In genomic region chr12:9925746-9926393, GRCh38 we compare ENCODE assay signal across 8 cellular contexts. TPM values are rescaled to one million over a fixed set of nuclear protein-coding genes. Genes with fewer than 3 reads are reported as not detected.
A peak's percentile ranks its signal among the peaks of the same experiment; 100 is the strongest.
DNase-seq lines count a peak whose midpoint lies in the region; ATAC-seq, FAIRE-seq and TF ChIP-seq lines count a peak whose summit lies in the region.

No MANE protein-coding gene starts in this region.

- H3K36me3 Mint-ChIP-seq in Calu3 (ENCODE audit: insufficient read depth, unreplicated experiment): no peaks in the 10 kb centered on the region
- H3K36me3 Mint-ChIP-seq in T-helper 2 cell treated with Interferon-gamma antibody and Interleukin-4, amounts not matched to agents 5 μg/mL and 100 μg/mL, for 36 hours (ENCODE audit: low read depth): peaks cover 1% of the 10 kb centered on the region

- H4K20me1 ChIP-seq in endothelial cell of umbilical vein (replicated peaks; ENCODE audit: control insufficient read depth, extremely low read depth, insufficient read depth, low read length): no peaks in the 10 kb centered on the region

- peak; percentile 34 for ATAC-seq in mucosa of descending colon

- TF ChIP-seq CTCF in Calu3 (IDR thresholded peaks at IDR 0.05; ENCODE audit: unreplicated experiment) (peak; percentile 13), endothelial cell of umbilical vein (IDR thresholded peaks at IDR 0.05; ENCODE audit: extremely low read depth in 1 of 2, insufficient read depth in 1 of 2, low read depth in 1 of 2, low read length in 2 of 2) (peak; percentile 31 to 39), mucosa of descending colon (IDR thresholded peaks at IDR 0.05) (no peak)

- H2AFZ ChIP-seq in endothelial cell of umbilical vein (ENCODE audit: low read depth, low read length): peak overlapping the region; percentile 53

- H3K9me1 ChIP-seq in endothelial cell of umbilical vein (replicated peaks; ENCODE audit: control insufficient read depth, extremely low read depth, insufficient read depth, low read length): no peaks in the 10 kb centered on the region

- POLR2A ChIA-PET in HEK293T (lab: Yijun Ruan, JAX): no interaction called here
- POLR2A ChIA-PET in endothelial cell of umbilical vein (lab: Charles Lee): no interaction called here

- no peaks in the 10 kb centered on the region for H3K9me3 ChIP-seq in endothelial cell of umbilical vein (replicated peaks; ENCODE audit: control insufficient read depth, insufficient read depth, low read length)
- H3K9me3 ChIP-seq in mucosa of descending colon: no peaks in the 10 kb centered on the region

- no peak overlapping the region for H3K4me2 ChIP-seq in endothelial cell of umbilical vein (ENCODE audit: insufficient read depth, low read length)

- no peaks in the 10 kb centered on the region for H3K36me3 ChIP-seq in endothelial cell of umbilical vein (ENCODE audit: control insufficient read depth in 2 of 2, extremely low read depth in 1 of 2, insufficient read depth in 2 of 2, low read length in 2 of 2)
- H3K36me3 ChIP-seq in mucosa of descending colon (ENCODE audit: low read depth): no peaks in the 10 kb centered on the region

- H3K4me1 ChIP-seq in endothelial cell of umbilical vein (ENCODE audit: control insufficient read depth, extremely low read depth, insufficient read depth, low read length) (no peaks in the 10 kb centered on the region), mucosa of descending colon (ENCODE audit: low read depth) (no peaks in the 10 kb centered on the region)

- H3K4me3 ChIP-seq in endothelial cell of umbilical vein (replicated peaks in 1 of 3; ENCODE audit: insufficient read depth in 1 of 3, low read depth in 1 of 3, low read length in 3 of 3): no peak overlapping the region
- no peak overlapping the region for H3K4me3 ChIP-seq in mucosa of descending colon

- H3K27me3 Mint-ChIP-seq in Calu3 (ENCODE audit: unreplicated experiment): peaks cover 4% of the 10 kb centered on the region
- H3K27me3 Mint-ChIP-seq in T-helper 2 cell treated with Interferon-gamma antibody and Interleukin-4, amounts not matched to agents 5 μg/mL and 100 μg/mL, for 36 hours (ENCODE audit: low read depth): peaks cover 17% of the 10 kb centered on the region

- H3K79me2 ChIP-seq in endothelial cell of umbilical vein (ENCODE audit: control insufficient read depth, insufficient read depth, low read length): no peaks in the 10 kb centered on the region

- H3K27ac Mint-ChIP-seq in Calu3 (ENCODE audit: unreplicated experiment): no peak overlapping the region
- H3K27ac Mint-ChIP-seq in T-helper 2 cell treated with Interferon-gamma antibody and Interleukin-4, amounts not matched to agents 5 μg/mL and 100 μg/mL, for 36 hours: no peak overlapping the region

- H3K9ac ChIP-seq in endothelial cell of umbilical vein (replicated peaks; ENCODE audit: extremely low read depth, insufficient read depth, low read length): no peak overlapping the region

- H3K27ac ChIP-seq in endothelial cell of umbilical vein (ENCODE audit: insufficient read depth, low read depth, low read length): no peak overlapping the region

- BruUV-seq in Calu3 (replicated peaks; lab: Mats Ljungman, UMichigan): no TSS peak
- BruUV-seq in endothelial cell of umbilical vein (replicated peaks; lab: Mats Ljungman, UMichigan): no TSS peak

- dilution Hi-C loops in endothelial cell of umbilical vein (cut with MboI; ENCODE audit: extremely low pct_ligation_motif_present, low sequenced_read_pairs): no loop called here

- peaks cover 0 to 2% of the 10 kb centered on the region in 2 experiments for H3K27me3 ChIP-seq in endothelial cell of umbilical vein (ENCODE audit: control insufficient read depth in 2 of 2, insufficient read depth in 2 of 2, low read length in 2 of 2)

- FAIRE-seq in endothelial cell of umbilical vein (lab: Jason Lieb, UNC): peak; percentile 38

- TF ChIP-seq POLR2A in endothelial cell of umbilical vein (IDR thresholded peaks at IDR 0.05; ENCODE audit: low read depth, low read length): no peak

- intact Hi-C loops in Calu3 (cut with micrococcal nuclease; ENCODE audit: unreplicated experiment) (loop anchor here (1.0 kb wide), 2 partner anchors 112 to 178 kb away; no protein-coding TSS in a partner anchor), endothelial cell of umbilical vein (cut with micrococcal nuclease) (loop anchor here (1.0 to 5.0 kb wide), 4 partner anchors 59 to 294 kb away; partner anchors contain the start of gene CLEC2B), mucosa of descending colon (cut with DNase I, micrococcal nuclease) (loop anchor here (10.0 kb wide), 2 partner anchors 171 to 181 kb away; no protein-coding TSS in a partner anchor)

- H3K4me1 Mint-ChIP-seq in Calu3 (ENCODE audit: low read depth, unreplicated experiment): no peaks in the 10 kb centered on the region
- peaks cover 19% of the 10 kb centered on the region for H3K4me1 Mint-ChIP-seq in T-helper 2 cell treated with Interferon-gamma antibody and Interleukin-4, amounts not matched to agents 5 μg/mL and 100 μg/mL, for 36 hours (ENCODE audit: low read depth)

- no peaks in the 10 kb centered on the region for H3K9me3 Mint-ChIP-seq in Calu3 (ENCODE audit: low read depth, unreplicated experiment)
- H3K9me3 Mint-ChIP-seq in T-helper 2 cell treated with Interferon-gamma antibody and Interleukin-4, amounts not matched to agents 5 μg/mL and 100 μg/mL, for 36 hours: peaks cover 3% of the 10 kb centered on the region

- DNase-seq in Calu3 (peak; percentile 5), HEK293T (ENCODE audit: extremely low spot score) (peak; percentile 32), endothelial cell of umbilical vein (ENCODE audit: low read depth, low spot score) (peak; percentile 60), mucosa of descending colon (no peak), NCI-H2171 treated with DMSO at 0.1 percent for 48 hours (lab: John Stamatoyannopoulos, UW) (no peak), T-helper 9 cell (no peak), cerebellum (ENCODE audit: low spot score) (no peak)
- no peak for DNase-seq in T-helper 2 cell treated with Interferon-gamma antibody and Interleukin-4, amounts not matched to agents 5 μg/mL and 100 μg/mL, for 36 hours (ENCODE audit: low spot score)

- H3K4me3 Mint-ChIP-seq in Calu3 (ENCODE audit: low read depth, unreplicated experiment): peak overlapping the region; percentile 47
- peak overlapping the region; percentile 71 for H3K4me3 Mint-ChIP-seq in T-helper 2 cell treated with Interferon-gamma antibody and Interleukin-4, amounts not matched to agents 5 μg/mL and 100 μg/mL, for 36 hours

- CTCF ChIA-PET in Calu3 (lab: Charles Lee) (interaction anchor here (0.8 kb wide), 1 partner anchor 176 kb away, joined by 3 read pairs; no protein-coding TSS in a partner anchor), HEK293T (lab: Yijun Ruan, JAX) (interaction anchor here (0.7 kb wide), 1 partner anchor 117 kb away, joined by 3 read pairs; no protein-coding TSS in a partner anchor), endothelial cell of umbilical vein (lab: Charles Lee) (interaction anchor here (0.7 to 4.9 kb wide), 19 partner anchors 9 to 228 kb away, joined by 3 to 75 read pairs (median 5); partner anchors contain the start of gene CLEC1B)

RNA-seq across cellular contexts. Expression of gene CLEC2A, which starts 6.3 kb away (rescaled TPM):
- total RNA-seq in Calu3 (2022): not detected in 2 replicates
- not detected in 2 replicates for total RNA-seq in endothelial cell of umbilical vein
- not detected in 2 replicates for polyA plus RNA-seq in endothelial cell of umbilical vein
- polyA plus RNA-seq in endothelial cell of umbilical vein (2011; cell fraction: cytosol; rRNA removed): not detected in 2 replicates
- not detected in 2 replicates for polyA plus RNA-seq in endothelial cell of umbilical vein (2011; cell fraction: nucleus; rRNA removed)
- polyA plus RNA-seq in endothelial cell of umbilical vein (2012): not detected in 2 replicates
- not detected in 2 replicates for polyA minus RNA-seq in endothelial cell of umbilical vein
- polyA minus RNA-seq in endothelial cell of umbilical vein (2011; cell fraction: cytosol; rRNA and poly(A)+ RNA removed): not detected
- not detected in 2 replicates for polyA minus RNA-seq in endothelial cell of umbilical vein (2011; cell fraction: nucleus; rRNA and poly(A)+ RNA removed)
- not detected for total RNA-seq in mucosa of descending colon
- not detected for total RNA-seq in cerebellum

RNA-seq across cellular contexts. Expression of gene KLRF2, which starts 44.6 kb away (rescaled TPM):
- not detected in 2 replicates for total RNA-seq in Calu3 (2022)
- not detected in 2 replicates for total RNA-seq in endothelial cell of umbilical vein
- polyA plus RNA-seq in endothelial cell of umbilical vein: not detected in 2 replicates
- not detected in 2 replicates for polyA plus RNA-seq in endothelial cell of umbilical vein (2011; cell fraction: cytosol; rRNA removed)
- polyA plus RNA-seq in endothelial cell of umbilical vein (2011; cell fraction: nucleus; rRNA removed): not detected in 2 replicates
- polyA plus RNA-seq in endothelial cell of umbilical vein (2012): not detected in 2 replicates
- not detected in 2 replicates for polyA minus RNA-seq in endothelial cell of umbilical vein
- polyA minus RNA-seq in endothelial cell of umbilical vein (2011; cell fraction: cytosol; rRNA and poly(A)+ RNA removed): not detected
- polyA minus RNA-seq in endothelial cell of umbilical vein (2011; cell fraction: nucleus; rRNA and poly(A)+ RNA removed): not detected in 2 replicates
- total RNA-seq in mucosa of descending colon: under 1 TPM in 1 of 3 donors, not detected in 2; 0.43 TPM
- not detected for total RNA-seq in cerebellum

RNA-seq across cellular contexts. Expression of gene CLEC12A, which starts 45.3 kb away (rescaled TPM):
- total RNA-seq in Calu3 (2022) (not detected in 2 replicates), endothelial cell of umbilical vein (not detected in 2 replicates), mucosa of descending colon (1 to 10 TPM in 1 of 3 donors, under 1 TPM in 2; 0.41 to 2.6 (median 0.89) TPM), cerebellum (not detected)
- polyA plus RNA-seq in endothelial cell of umbilical vein: not detected in 2 replicates
- polyA plus RNA-seq in endothelial cell of umbilical vein (2011; cell fraction: cytosol; rRNA removed): not detected in 2 replicates
- polyA plus RNA-seq in endothelial cell of umbilical vein (2011; cell fraction: nucleus; rRNA removed): not detected in 2 replicates
- not detected in 2 replicates for polyA plus RNA-seq in endothelial cell of umbilical vein (2012)
- polyA minus RNA-seq in endothelial cell of umbilical vein: not detected in 2 replicates
- not detected for polyA minus RNA-seq in endothelial cell of umbilical vein (2011; cell fraction: cytosol; rRNA and poly(A)+ RNA removed)
- not detected in 2 replicates for polyA minus RNA-seq in endothelial cell of umbilical vein (2011; cell fraction: nucleus; rRNA and poly(A)+ RNA removed)

RNA-seq across cellular contexts. Expression of gene CLEC2B, which starts 56.7 kb away (rescaled TPM):
- 0.51 TPM in 1 of 2 replicates, not detected in the other for total RNA-seq in Calu3 (2022)
- 16.4 and 18.3 TPM in 2 replicates for total RNA-seq in endothelial cell of umbilical vein
- 4.4 and 6.7 TPM in 2 replicates for polyA plus RNA-seq in endothelial cell of umbilical vein
- polyA plus RNA-seq in endothelial cell of umbilical vein (2011; cell fraction: cytosol; rRNA removed): 8.0 and 9.4 TPM in 2 replicates
- polyA plus RNA-seq in endothelial cell of umbilical vein (2011; cell fraction: nucleus; rRNA removed): 25.2 and 31.4 TPM in 2 replicates
- 9.0 and 11.6 TPM in 2 replicates for polyA plus RNA-seq in endothelial cell of umbilical vein (2012)
- 2.2 and 6.4 TPM in 2 replicates for polyA minus RNA-seq in endothelial cell of umbilical vein
- 7.1 TPM for polyA minus RNA-seq in endothelial cell of umbilical vein (2011; cell fraction: cytosol; rRNA and poly(A)+ RNA removed)
- polyA minus RNA-seq in endothelial cell of umbilical vein (2011; cell fraction: nucleus; rRNA and poly(A)+ RNA removed): 18.3 and 26.1 TPM in 2 replicates
- 1 to 10 TPM; 3.5 to 7.3 (median 6.5) TPM for total RNA-seq in mucosa of descending colon
- 3.7 TPM for total RNA-seq in cerebellum

Comparison
In these comparisons a context has a peak if more than half of its experiments do, and no peak if none do; other contexts are left out.
1. DNase-seq: peak in Calu3 (single experiment), HEK293T (single experiment) and endothelial cell of umbilical vein (single experiment); none in T-helper 2 cell treated with Interferon-gamma antibody and Interleukin-4, amounts not matched to agents 5 μg/mL and 100 μg/mL, for 36 hours (single experiment), mucosa of descending colon (0 of 3), NCI-H2171 treated with DMSO at 0.1 percent for 48 hours (single experiment), T-helper 9 cell (single experiment) and cerebellum (single experiment).